8 cellular contexts compared by ENCODE assay signal in genomic region chr6:41713650-41714291, GRCh38. TPM values are rescaled to one million over a fixed set of nuclear protein-coding genes. Genes with fewer than 3 reads are reported as not detected.
DNase-seq lines count a peak whose midpoint lies in the region; ATAC-seq and TF ChIP-seq lines count a peak whose summit lies in the region.

No MANE protein-coding gene starts in this region.

- no peak for TF ChIP-seq CTCF in omental fat pad (IDR thresholded peaks at IDR 0.05)

- peak; percentile 52 for ATAC-seq in GM18861 (IDR thresholded peaks at IDR 0.05; ENCODE audit: unreplicated experiment)
- ATAC-seq in HG02642 (IDR thresholded peaks at IDR 0.05; ENCODE audit: poor library complexity, unreplicated experiment), result peak; percentile 52
- peak; percentile 78 to 79 for ATAC-seq in activated T-cell treated with anti-CD3 and anti-CD28 coated beads, Interleukin-2, amount 50 U/mL, for 72 hours (replicated peaks in 1 of 2)
- peak; percentile 11 for ATAC-seq in omental fat pad (ENCODE audit: low FRiP score)

- peak; percentile 29 to 34 for DNase-seq in activated T-cell treated with anti-CD3 and anti-CD28 coated beads, Interleukin-2, amount 50 U/mL, for 72 hours
- DNase-seq in omental fat pad (ENCODE audit: low spot score) (no peak), putamen (ENCODE audit: low spot score) (no peak), NCI-H128 (lab: John Stamatoyannopoulos, UW; ENCODE audit: unreplicated experiment) (no peak), dermis blood vessel endothelial cell (no peak), NCI-H1930 (lab: John Stamatoyannopoulos, UW) (no peak)

- H3K4me1 Mint-ChIP-seq in activated T-cell treated with anti-CD3 and anti-CD28 coated beads, Interleukin-2, amount 50 U/mL, for 72 hours (ENCODE audit: low read depth), result peaks cover 28% of the 10 kb centered on the region

- no peak overlapping the region for H3K27ac Mint-ChIP-seq in activated T-cell treated with anti-CD3 and anti-CD28 coated beads, Interleukin-2, amount 50 U/mL, for 72 hours

- no peaks in the 10 kb centered on the region for H3K27me3 Mint-ChIP-seq in activated T-cell treated with anti-CD3 and anti-CD28 coated beads, Interleukin-2, amount 50 U/mL, for 72 hours (ENCODE audit: low read depth)

- H3K36me3 Mint-ChIP-seq in activated T-cell treated with anti-CD3 and anti-CD28 coated beads, Interleukin-2, amount 50 U/mL, for 72 hours (ENCODE audit: insufficient read depth in 2 of 2), result no peaks in the 10 kb centered on the region

- H3K4me3 Mint-ChIP-seq in activated T-cell treated with anti-CD3 and anti-CD28 coated beads, Interleukin-2, amount 50 U/mL, for 72 hours, result no peak overlapping the region

- no peaks in the 10 kb centered on the region for H3K9me3 Mint-ChIP-seq in activated T-cell treated with anti-CD3 and anti-CD28 coated beads, Interleukin-2, amount 50 U/mL, for 72 hours

RNA-seq across cellular contexts. Expression of gene TFEB, which starts 21.6 kb away (rescaled TPM):
- total RNA-seq in activated T-cell treated with anti-CD3 and anti-CD28 coated beads, Interleukin-2, amount 50 U/mL, for 72 hours, result 10 to 100 TPM; 15.3 to 17.5 TPM
- 10 to 100 TPM in 3 of 4 donors, 1 to 10 TPM in 1; 7.1 to 24.4 (median 14.5) TPM for total RNA-seq in omental fat pad
- 5.7 and 6.5 TPM in 2 replicates for total RNA-seq in dermis blood vessel endothelial cell

RNA-seq across cellular contexts. Expression of gene PGC, which starts 33.4 kb away (rescaled TPM):
- total RNA-seq in activated T-cell treated with anti-CD3 and anti-CD28 coated beads, Interleukin-2, amount 50 U/mL, for 72 hours, result not detected
- total RNA-seq in omental fat pad (not detected), dermis blood vessel endothelial cell (not detected in 2 replicates)

Comparison
In these comparisons a context has a peak if more than half of its experiments do, and no peak if none do; other contexts are left out.
1. ATAC-seq: peak in every context shown above with its lines; median percentile 78 in activated T-cell treated with anti-CD3 and anti-CD28 coated beads, Interleukin-2, amount 50 U/mL, for 72 hours; 52 in GM18861; 52 in HG02642; 11 in omental fat pad.
2. DNase-seq: peak in activated T-cell treated with anti-CD3 and anti-CD28 coated beads, Interleukin-2, amount 50 U/mL, for 72 hours (2 of 2); none in omental fat pad (single experiment), putamen (single experiment), NCI-H128 (single experiment), dermis blood vessel endothelial cell (single experiment) and NCI-H1930 (0 of 2).